In genomic region chr7:4449263-4449662, GRCh38 we compare ENCODE assay signal across 29 cellular contexts.
DNase-seq lines count a peak whose midpoint lies in the region; ATAC-seq, FAIRE-seq and TF ChIP-seq lines count a peak whose summit lies in the region.
"Had no signal": no experiment of that assay in that cellular context is flagged by ENCODE, and none has a peak within 500 bp of the region (broad histone marks: within the 10 kb centered on the region; RNA-seq: fewer than 3 reads in every experiment).

No MANE protein-coding gene starts in this region.

- TF ChIP-seq POLR2A in HepG2 (IDR thresholded peaks at IDR 0.05; ENCODE audit: insufficient read depth in 1 of 2, low read depth in 2 of 2, low read length in 2 of 2) (no peak), right lobe of liver (IDR thresholded peaks at IDR 0.05) (no peak)

- peak overlapping the region; percentile 10; the same call in 1 of the 2 replicates for H3K4me2 ChIP-seq in HepG2 (ENCODE audit: low read depth, low read length)
- H3K4me2 ChIP-seq: BLaER1 had no signal

- H3K27ac Mint-ChIP-seq in neural crest cell (ENCODE audit: unreplicated experiment) (peak overlapping the region; percentile 29), type B pancreatic cell (no peak overlapping the region)
- H3K27ac Mint-ChIP-seq: CD4-positive, alpha-beta memory T cell; CD4-positive, CD25-positive, alpha-beta regulatory T cell had no signal

- no peaks in the 10 kb centered on the region; a peak in 1 of 5 replicates for H3K27me3 ChIP-seq in HepG2 (ENCODE audit: control insufficient read depth in 1 of 2, insufficient read depth in 2 of 2, low read length in 2 of 2)
- no peaks in the 10 kb centered on the region for H3K27me3 ChIP-seq in right lobe of liver
- H3K27me3 ChIP-seq: BE2C, BLaER1 had no signal

- intact Hi-C loops in HepG2 (cut with micrococcal nuclease; ENCODE audit: unreplicated experiment) (no loop called here), right lobe of liver (cut with DNase I) (no loop called here)

- peak; percentile 51; the same call in 2 of the 3 replicates for ATAC-seq in HepG2
- no peak for ATAC-seq in right lobe of liver
- ATAC-seq: GM12878 had no signal

- no peak for TF ChIP-seq CTCF in HepG2 (CRISPR knock-in tag; IDR thresholded peaks at IDR 0.05)
- TF ChIP-seq CTCF in right lobe of liver (IDR thresholded peaks at IDR 0.05): no peak
- no peak for TF ChIP-seq CTCF in neural crest cell (conservative IDR thresholded peaks at IDR 0.05)
- TF ChIP-seq CTCF in type B pancreatic cell (conservative IDR thresholded peaks at IDR 0.05): no peak

- no peak for TF ChIP-seq RAD21 in HepG2 (CRISPR knock-in tag; IDR thresholded peaks at IDR 0.05)

- no peak overlapping the region for H2AFZ ChIP-seq in HepG2 (ENCODE audit: low read length)

- H3K9me3 Mint-ChIP-seq in neural crest cell (no peaks in the 10 kb centered on the region), type B pancreatic cell (no peaks in the 10 kb centered on the region)

- no peaks in the 10 kb centered on the region for H3K9me3 ChIP-seq in HepG2 (ENCODE audit: low read length)
- H3K9me3 ChIP-seq in right lobe of liver: no peaks in the 10 kb centered on the region
- H3K9me3 ChIP-seq: BE2C, BLaER1 had no signal

- FAIRE-seq in HepG2 (lab: Jason Lieb, UNC): no peak
- FAIRE-seq: A204.1, GM12878, GM12892, GM18507, GM19239 had no signal

- no TSS peak for BruUV-seq in HepG2 (replicated peaks; lab: Mats Ljungman, UMichigan)

- H3K9ac ChIP-seq in HepG2 (ENCODE audit: insufficient read depth, low read depth, low read length): no peak overlapping the region
- H3K9ac ChIP-seq: BLaER1 had no signal

- no peaks in the 10 kb centered on the region for H4K20me1 ChIP-seq in HepG2 (ENCODE audit: insufficient read depth, low read length)
- H4K20me1 ChIP-seq: BLaER1 had no signal

- no peaks in the 10 kb centered on the region for H3K79me2 ChIP-seq in HepG2 (ENCODE audit: insufficient read depth, low read length)

- H3K27me3 Mint-ChIP-seq in neural crest cell (ENCODE audit: low read depth): peaks cover 6% of the 10 kb centered on the region
- H3K27me3 Mint-ChIP-seq in type B pancreatic cell: peaks cover 7% of the 10 kb centered on the region

- H3K36me3 ChIP-seq in HepG2 (replicated peaks in 1 of 2; ENCODE audit: control insufficient read depth in 1 of 2, insufficient read depth in 2 of 2, low read length in 2 of 2) (no peaks in the 10 kb centered on the region), right lobe of liver (no peaks in the 10 kb centered on the region)
- H3K36me3 ChIP-seq: BE2C, BLaER1 had no signal

- peaks cover 10% of the 10 kb centered on the region for H3K4me1 ChIP-seq in HepG2 (ENCODE audit: insufficient read depth, low read length)
- no peaks in the 10 kb centered on the region for H3K4me1 ChIP-seq in right lobe of liver
- H3K4me1 ChIP-seq: BE2C, BLaER1 had no signal

- 8% methylated on average over 10 of the region's 10 CpGs for WGBS in HepG2 (ENCODE audit: low lambda C conversion rate)
- 42% methylated on average over 7 of the region's 10 CpGs for WGBS in right lobe of liver (ENCODE audit: insufficient coverage, low coverage, low lambda C conversion rate, missing lambda C conversion rate)

- H3K4me3 ChIP-seq in HepG2 (replicated peaks in 1 of 3; ENCODE audit: insufficient read depth in 1 of 3, low read depth in 2 of 3, low read length in 3 of 3) (no peak overlapping the region), right lobe of liver (no peak overlapping the region)
- H3K4me3 ChIP-seq: BLaER1, GM12878 had no signal

- DNase-seq in HepG2 (ENCODE audit: low spot score) (no peak), right lobe of liver (no peak), neural crest cell (ENCODE audit: low read depth, low spot score) (no peak), type B pancreatic cell (ENCODE audit: extremely low spot score, unreplicated experiment) (peak; percentile 59), activated T-cell treated with anti-CD3 and anti-CD28 coated beads for 4 hours (no peak), GM19238 (ENCODE audit: insufficient read length, low spot score) (no peak), 8988T (no peak)
- DNase-seq: ACHN; BE2C; C1 segment of cervical spinal cord; CD4-positive, alpha-beta memory T cell; CD4-positive, CD25-positive, alpha-beta regulatory T cell; CD8-positive, alpha-beta memory T cell; COR-L47; DMS 273 treated with DMSO at 0.1 percent for 48 hours; DMS153; DMS53; DMS79; DND-41; EL; GDM1 had no signal

- no peak overlapping the region for H3K27ac ChIP-seq in HepG2 (ENCODE audit: extremely low read length, insufficient read depth, low read length)
- H3K27ac ChIP-seq in right lobe of liver: no peak overlapping the region
- H3K27ac ChIP-seq: 22Rv1, BLaER1 had no signal

- CTCF ChIA-PET in HepG2 (lab: Yijun Ruan, JAX; ENCODE audit: low intra/inter-chr PET ratio, low total read pairs): no interaction called here

- H3K36me3 Mint-ChIP-seq in neural crest cell (ENCODE audit: low read depth) (no peaks in the 10 kb centered on the region), type B pancreatic cell (no peaks in the 10 kb centered on the region)
- H3K36me3 Mint-ChIP-seq: CD14-positive monocyte; CD4-positive, alpha-beta memory T cell; CD4-positive, CD25-positive, alpha-beta regulatory T cell; CD8-positive, alpha-beta memory T cell had no signal

- H3K4me3 Mint-ChIP-seq in neural crest cell (no peak overlapping the region), type B pancreatic cell (no peak overlapping the region)
- H3K4me3 Mint-ChIP-seq: CD14-positive monocyte; CD4-positive, alpha-beta memory T cell; CD4-positive, CD25-positive, alpha-beta regulatory T cell; CD8-positive, alpha-beta memory T cell had no signal

- H3K4me1 Mint-ChIP-seq in neural crest cell (no peaks in the 10 kb centered on the region), type B pancreatic cell (ENCODE audit: unreplicated experiment) (peaks cover 10% of the 10 kb centered on the region)
- H3K4me1 Mint-ChIP-seq: CD14-positive monocyte; CD4-positive, alpha-beta memory T cell; CD4-positive, CD25-positive, alpha-beta regulatory T cell; CD8-positive, alpha-beta memory T cell had no signal

- POLR2A ChIA-PET in HepG2 (lab: Yijun Ruan, JAX): no interaction called here

- TF ChIP-seq EP300 in HepG2 (IDR thresholded peaks at IDR 0.05; ENCODE audit: low read depth in 2 of 2, low read length in 2 of 2) (no peak), HepG2 (CRISPR knock-in tag; IDR thresholded peaks at IDR 0.05; ENCODE audit: borderline replicate concordance) (no peak)

- in situ Hi-C loops in HepG2 (cut with HindIII; ENCODE audit: extremely low pct_ligation_motif_present, low pct_unique_long_range_greater_than_20kb): no loop called here

TF ChIP-seq in HepG2, 621 proteins besides CTCF, POLR2A, EP300 and RAD21:
- TF ChIP-seq SMAD9 (CRISPR knock-in tag; IDR thresholded peaks at IDR 0.05): no peak
- TF ChIP-seq ZNF160 (CRISPR knock-in tag; IDR thresholded peaks at IDR 0.05): no peak
- TF ChIP-seq ZNF704 (CRISPR knock-in tag; IDR thresholded peaks at IDR 0.05; ENCODE audit: borderline replicate concordance): no peak
- TF ChIP-seq SOX13 (IDR thresholded peaks at IDR 0.05): no peak
- no peak for TF ChIP-seq SOX13 (CRISPR knock-in tag; conservative IDR thresholded peaks at IDR 0.05 in 1 of 2, IDR thresholded peaks at IDR 0.05 in 1 of 2)
